Comparison of ENCODE assay signal across 7 cellular contexts in the genomic region with DNA sequence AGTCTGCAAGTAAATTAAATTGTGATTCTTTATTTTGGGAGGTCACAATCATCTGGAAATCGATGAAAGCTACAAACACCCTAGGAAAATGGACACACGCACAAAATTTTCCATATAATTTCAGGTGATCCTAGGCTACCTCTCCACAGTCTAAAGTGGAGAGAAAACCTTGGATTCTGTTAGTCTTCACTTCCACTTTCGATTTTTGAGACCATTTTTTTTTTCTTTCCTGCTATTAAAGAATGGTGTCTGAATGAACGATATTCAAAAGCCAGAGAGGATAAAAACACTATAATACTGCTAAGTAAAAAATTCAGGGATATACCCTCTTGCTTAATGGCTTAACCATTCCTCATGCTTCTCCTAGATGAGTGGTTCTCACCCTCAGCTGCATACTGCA. TPM values are rescaled to one million over a fixed set of nuclear protein-coding genes. Genes with fewer than 3 reads are reported as not detected.
DNase-seq lines count a peak whose midpoint lies in the region; ATAC-seq and TF ChIP-seq lines count a peak whose summit lies in the region.

No MANE protein-coding gene starts in this region.

- H3K4me3 ChIP-seq in HCT116 (replicated peaks in 1 of 2; ENCODE audit: low read depth in 1 of 2, low read length in 2 of 2) (peak overlapping the region; percentile 76 to 79), gastroesophageal sphincter (peak overlapping the region; percentile 80 to 99)

- H3K36me3 ChIP-seq in HCT116 (ENCODE audit: control insufficient read depth in 1 of 2, insufficient read depth in 2 of 2, low read length in 2 of 2) (no peaks in the 10 kb centered on the region), gastroesophageal sphincter (no peaks in the 10 kb centered on the region)

- peak overlapping the region; percentile 84 for H3K4me2 ChIP-seq in HCT116 (ENCODE audit: low read length)

- CTCF ChIA-PET in HCT116 (lab: Charles Lee), result no interaction called here

- no peak for TF ChIP-seq POLR2A in HCT116 (IDR thresholded peaks at IDR 0.05; ENCODE audit: borderline replicate concordance, extremely low read depth, insufficient read depth, insufficient read length)
- TF ChIP-seq POLR2A in gastroesophageal sphincter (IDR thresholded peaks at IDR 0.05), result no peak

- peaks cover 55% of the 10 kb centered on the region for H3K79me2 ChIP-seq in HCT116 (ENCODE audit: insufficient read depth, low read length)

- peak overlapping the region; percentile 77 for H3K9ac ChIP-seq in HCT116 (ENCODE audit: low read length)

- peak overlapping the region; percentile 96 for H3K4me3 Mint-ChIP-seq in stimulated activated effector memory CD8-positive, alpha-beta T cell treated with anti-CD3 and anti-CD28 coated beads, Interleukin-12 subunit alpha, Interleukin-12 subunit beta, amount 100 ng/mL, for 72 hours

- RAD21 ChIA-PET in HCT116 (lab: Charles Lee; ENCODE audit: low non-redundant PET in 1 of 2, low total read pairs in 2 of 2, uncharacterized antibody in 2 of 2, unreplicated experiment in 2 of 2), result no interaction called here

- no peak overlapping the region for H2AFZ ChIP-seq in HCT116 (ENCODE audit: low read depth, low read length, poor library complexity, severe bottlenecking)

- H3K36me3 Mint-ChIP-seq in stimulated activated effector memory CD8-positive, alpha-beta T cell treated with anti-CD3 and anti-CD28 coated beads, Interleukin-12 subunit alpha, Interleukin-12 subunit beta, amount 100 ng/mL, for 72 hours, result peaks cover 22% of the 10 kb centered on the region

- H4K20me1 ChIP-seq in HCT116 (ENCODE audit: insufficient read depth), result no peaks in the 10 kb centered on the region

- H3K4me1 ChIP-seq in HCT116 (ENCODE audit: control insufficient read depth in 1 of 2, insufficient read depth in 2 of 2, low read length in 2 of 2), result peaks cover 8 to 26% of the 10 kb centered on the region in 2 experiments
- H3K4me1 ChIP-seq in gastroesophageal sphincter, result peaks cover 12 to 83% (median 16%) of the 10 kb centered on the region in 3 donors

- no peaks in the 10 kb centered on the region for H3K9me3 ChIP-seq in HCT116 (ENCODE audit: control insufficient read depth in 1 of 2, insufficient read depth in 1 of 2, low read depth in 1 of 2, low read length in 2 of 2)
- no peaks in the 10 kb centered on the region for H3K9me3 ChIP-seq in gastroesophageal sphincter

- WGBS in gastroesophageal sphincter (ENCODE audit: low coverage in 1 of 2), 2 donors, result 10% methylated on average over 4 of the region's 4 CpGs

- no peak for TF ChIP-seq EP300 in gastroesophageal sphincter (IDR thresholded peaks at IDR 0.05)

- H3K9me2 ChIP-seq in HCT116 (ENCODE audit: insufficient read depth), result no peaks in the 10 kb centered on the region

- no peak for ATAC-seq in HCT116
- ATAC-seq in gastroesophageal sphincter, result no peak
- ATAC-seq in stimulated activated effector memory CD8-positive, alpha-beta T cell treated with anti-CD3 and anti-CD28 coated beads, Interleukin-12 subunit alpha, Interleukin-12 subunit beta, amount 100 ng/mL, for 72 hours, result no peak

- H3K27me3 ChIP-seq in HCT116 (ENCODE audit: insufficient read depth, low read length) (no peaks in the 10 kb centered on the region), gastroesophageal sphincter (no peaks in the 10 kb centered on the region)

- no peak overlapping the region for H3K27ac ChIP-seq in HCT116 (ENCODE audit: low read depth, low read length)
- peak overlapping the region; percentile 95 for H3K27ac ChIP-seq in VCaP
- H3K27ac ChIP-seq in gastroesophageal sphincter, result peak overlapping the region; percentile 92 to 99 (median 98)

- intact Hi-C loops in HCT116 (cut with micrococcal nuclease), result no loop called here

- peak overlapping the region; percentile 95 for H3K27ac Mint-ChIP-seq in stimulated activated effector memory CD8-positive, alpha-beta T cell treated with anti-CD3 and anti-CD28 coated beads, Interleukin-12 subunit alpha, Interleukin-12 subunit beta, amount 100 ng/mL, for 72 hours

- no peak for DNase-seq in HCT116 (ENCODE audit: low read depth, low spot score)
- no peak for DNase-seq in stimulated activated effector memory CD8-positive, alpha-beta T cell treated with anti-CD3 and anti-CD28 coated beads, Interleukin-12 subunit alpha, Interleukin-12 subunit beta, amount 100 ng/mL, for 72 hours (ENCODE audit: low spot score in 2 of 2)
- DNase-seq in NCI-H345 (lab: John Stamatoyannopoulos, UW), result no peak
- no peak for DNase-seq in GDM1 (lab: John Stamatoyannopoulos, UW)
- no peak for DNase-seq in putamen (ENCODE audit: low spot score)

- no peak for TF ChIP-seq CTCF in HCT116 (IDR thresholded peaks at IDR 0.05 in 2 of 3, conservative IDR thresholded peaks at IDR 0.05 in 1 of 3; ENCODE audit: borderline replicate concordance in 1 of 3, insufficient read depth in 1 of 3, low read depth in 2 of 3, low read length in 2 of 3)
- no peak for TF ChIP-seq CTCF in VCaP (conservative IDR thresholded peaks at IDR 0.05)
- TF ChIP-seq CTCF in gastroesophageal sphincter (IDR thresholded peaks at IDR 0.05), result no peak

- H3K4me1 Mint-ChIP-seq in stimulated activated effector memory CD8-positive, alpha-beta T cell treated with anti-CD3 and anti-CD28 coated beads, Interleukin-12 subunit alpha, Interleukin-12 subunit beta, amount 100 ng/mL, for 72 hours, result peaks cover 54% of the 10 kb centered on the region

- POLR2A ChIA-PET in HCT116 (lab: Charles Lee), result interaction anchor here (1.2 kb wide), 1 partner anchor 16 kb away, joined by 4 read pairs; no protein-coding TSS in a partner anchor

- TF ChIP-seq RAD21 in HCT116 (IDR thresholded peaks at IDR 0.05; ENCODE audit: low read depth), result no peak

- no TSS peak for BruUV-seq in HCT116 (replicated peaks; lab: Mats Ljungman, UMichigan)

- H3K9me3 Mint-ChIP-seq in stimulated activated effector memory CD8-positive, alpha-beta T cell treated with anti-CD3 and anti-CD28 coated beads, Interleukin-12 subunit alpha, Interleukin-12 subunit beta, amount 100 ng/mL, for 72 hours, result no peaks in the 10 kb centered on the region

TF ChIP-seq in HCT116, 20 proteins besides CTCF, POLR2A, EP300 and RAD21 (continues in another document):
- TF ChIP-seq TCF7L2 (IDR thresholded peaks at IDR 0.05; ENCODE audit: borderline replicate concordance, extremely low read depth, insufficient read depth, insufficient read length) (no peak), POLR2AphosphoS5 (IDR thresholded peaks at IDR 0.05; ENCODE audit: low read depth, low read length) (no peak), FOSL1 (IDR thresholded peaks at IDR 0.05; ENCODE audit: low read depth) (no peak), SP1 (IDR thresholded peaks at IDR 0.05; ENCODE audit: low read depth) (no peak), CBX3 (IDR thresholded peaks at IDR 0.05; ENCODE audit: low read depth) (no peak), ELF1 (IDR thresholded peaks at IDR 0.05; ENCODE audit: borderline replicate concordance, low read depth) (no peak), SIN3A (IDR thresholded peaks at IDR 0.05; ENCODE audit: low read depth) (no peak), ZFX (IDR thresholded peaks at IDR 0.05) (no peak), EGR1 (IDR thresholded peaks at IDR 0.05; ENCODE audit: low read depth) (no peak), REST (IDR thresholded peaks at IDR 0.05; ENCODE audit: low read depth) (no peak), JUND (IDR thresholded peaks at IDR 0.05) (no peak), EZH2 (IDR thresholded peaks at IDR 0.05) (no peak), YY1 (IDR thresholded peaks at IDR 0.05; ENCODE audit: extremely low read depth, insufficient replicate concordance, low read depth, low read length) (no peak)
- TF ChIP-seq, protein P1, sequence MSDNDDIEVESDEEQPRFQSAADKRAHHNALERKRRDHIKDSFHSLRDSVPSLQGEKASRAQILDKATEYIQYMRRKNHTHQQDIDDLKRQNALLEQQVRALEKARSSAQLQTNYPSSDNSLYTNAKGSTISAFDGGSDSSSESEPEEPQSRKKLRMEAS (IDR thresholded peaks at IDR 0.05), result no peak

RNA-seq across cellular contexts. Expression of gene FBXL5, which starts 1.7 kb away (rescaled TPM):
- 20.6 TPM for total RNA-seq in HCT116 (2021; ENCODE audit: unreplicated experiment)
- 10.6 and 12.9 TPM in 2 replicates for polyA plus RNA-seq in HCT116 (2012)
- 100 to 1,000 TPM in 3 of 4 donors, 10 to 100 TPM in 1; 95.9 to 191 (median 159) TPM for total RNA-seq in gastroesophageal sphincter

RNA-seq across cellular contexts. Expression of gene FAM200B, which starts 28.2 kb away (rescaled TPM):
- total RNA-seq in HCT116 (2021; ENCODE audit: unreplicated experiment) (26.1 TPM), gastroesophageal sphincter (10 to 100 TPM; 54.1 to 97.4 (median 72.7) TPM)
- polyA plus RNA-seq in HCT116 (2012), result 13.9 and 20.4 TPM in 2 replicates

RNA-seq across cellular contexts. Expression of gene BST1, which starts 49.4 kb away (rescaled TPM):
- total RNA-seq in HCT116 (2021; ENCODE audit: unreplicated experiment) (0.44 TPM), gastroesophageal sphincter (1 to 10 TPM in 3 of 4 donors, under 1 TPM in 1; 0.62 to 9.3 (median 3.3) TPM)
- polyA plus RNA-seq in HCT116 (2012), result 0.10 and 0.21 TPM in 2 replicates
